8 cellular contexts compared by ENCODE assay signal in genomic region chr1:233518344-233518743, GRCh38.
DNase-seq lines count a peak whose midpoint lies in the region; ATAC-seq and TF ChIP-seq lines count a peak whose summit lies in the region.

No MANE protein-coding gene starts in this region.

- H4K20me1 ChIP-seq in neural cell (ENCODE audit: insufficient read depth) = no peaks in the 10 kb centered on the region

- H3K27ac ChIP-seq in neural cell (ENCODE audit: low read length) = no peak overlapping the region

- no peak overlapping the region for H3K4me3 Mint-ChIP-seq in brain

- peaks cover 0 to 4% (median 0%) of the 10 kb centered on the region in 5 experiments for H3K9me3 Mint-ChIP-seq in brain

- H3F3A ChIP-seq in neural cell (ENCODE audit: insufficient read depth, low read length, poor library complexity, severe bottlenecking) = no peaks in the 10 kb centered on the region

- H3K36me3 Mint-ChIP-seq in brain = no peaks in the 10 kb centered on the region

- no peaks in the 10 kb centered on the region for H3K79me2 ChIP-seq in neural cell (replicated peaks; ENCODE audit: insufficient read depth, low read length)

- H3K4me1 Mint-ChIP-seq in brain = peaks cover 5% of the 10 kb centered on the region

- H2AFZ ChIP-seq in neural cell (ENCODE audit: low read depth, low read length) = no peak overlapping the region

- ATAC-seq in GM19397 (IDR thresholded peaks at IDR 0.05; ENCODE audit: unreplicated experiment) = no peak

- H3K36me3 ChIP-seq in neural cell (ENCODE audit: insufficient read depth, low read length) = no peaks in the 10 kb centered on the region

- TF ChIP-seq RAD21 in neural cell (conservative IDR thresholded peaks at IDR 0.05) = no peak

- H3K27ac Mint-ChIP-seq in brain = peak overlapping the region in 1 of 5 experiments; percentile 37

- no peaks in the 10 kb centered on the region for H3K9me2 ChIP-seq in neural cell (ENCODE audit: insufficient read depth, low read length)

- H3K9ac ChIP-seq in neural cell (ENCODE audit: low read length) = no peak overlapping the region

- no peak overlapping the region for H3K4me2 ChIP-seq in neural cell (ENCODE audit: low read length)

- TF ChIP-seq CTCF in GM10266 (IDR thresholded peaks at IDR 0.05; ENCODE audit: control insufficient read depth, insufficient read depth, low read depth, missing control alignments) (peak; percentile 39), brain (conservative IDR thresholded peaks at IDR 0.05) (peak; percentile 46 to 62), neural cell (IDR thresholded peaks at IDR 0.05; ENCODE audit: poor library complexity, severe bottlenecking) (peak; percentile 19)

- DNase-seq in A172 (ENCODE audit: low spot score) = peak; percentile 75
- peak; percentile 60 for DNase-seq in GM10266 (ENCODE audit: extremely low spot score)
- peak; percentile 36 for DNase-seq in NCI-H748 (lab: John Stamatoyannopoulos, UW; ENCODE audit: unreplicated experiment)
- DNase-seq in NCI-H146 (lab: John Stamatoyannopoulos, UW) = no peak
- no peak for DNase-seq in NCI-H2171 treated with DMSO at 0.1 percent for 48 hours (lab: John Stamatoyannopoulos, UW)

- H3K27me3 ChIP-seq in neural cell (ENCODE audit: insufficient read depth, low read depth, low read length) = no peaks in the 10 kb centered on the region

- TF ChIP-seq EP300 in neural cell (conservative IDR thresholded peaks at IDR 0.05; ENCODE audit: poor library complexity, severe bottlenecking) = no peak

- peaks cover 5% of the 10 kb centered on the region for H3K27me3 Mint-ChIP-seq in brain

- no peaks in the 10 kb centered on the region for H3K9me3 ChIP-seq in neural cell (ENCODE audit: low read length)

- no peak overlapping the region for H3K4me3 ChIP-seq in neural cell (ENCODE audit: low read length)

TF ChIP-seq in neural cell, 6 proteins besides CTCF, POLR2A, EP300 and RAD21:
- TF ChIP-seq MXI1 (conservative IDR thresholded peaks at IDR 0.05; ENCODE audit: poor library complexity, severe bottlenecking) (no peak), TAF1 (IDR thresholded peaks at IDR 0.05; ENCODE audit: low read depth) (no peak), POLR2AphosphoS5 (IDR thresholded peaks at IDR 0.05) (no peak), SMC3 (conservative IDR thresholded peaks at IDR 0.05; ENCODE audit: poor library complexity) (no peak), REST (IDR thresholded peaks at IDR 0.05; ENCODE audit: borderline replicate concordance) (no peak), EZH2 (IDR thresholded peaks at IDR 0.05; ENCODE audit: borderline replicate concordance, insufficient read depth, low read length, poor library complexity, severe bottlenecking) (no peak)

Comparison
In these comparisons a context has a peak if more than half of its experiments do, and no peak if none do; other contexts are left out.
1. DNase-seq: peak in A172 (single experiment), GM10266 (single experiment) and NCI-H748 (single experiment); none in NCI-H146 (single experiment) and NCI-H2171 treated with DMSO at 0.1 percent for 48 hours (single experiment).
2. Peak in every context shown above with its lines, with median percentiles within 50 percentile points of each other: CTCF ChIP-seq.